10 cellular contexts compared by ENCODE assay signal in genomic region chr5:122163151-122164069, GRCh38.
DNase-seq lines count a peak whose midpoint lies in the region; ATAC-seq lines count a peak whose summit lies in the region.
"Had no signal": no experiment of that assay in that cellular context is flagged by ENCODE, and none has a peak within 500 bp of the region (broad histone marks: within the 10 kb centered on the region; RNA-seq: fewer than 3 reads in every experiment).

No MANE protein-coding gene starts in this region.

- DNase-seq in EH (ENCODE audit: low read depth) (peak; percentile 97), RKO (ENCODE audit: low spot score) (peak; percentile 95), fibroblast of peridontal ligament (ENCODE audit: extremely low read depth) (peak; percentile 97), putamen (ENCODE audit: low spot score) (peak; percentile 58), Kasumi-1 (lab: John Stamatoyannopoulos, UW) (no peak), cerebellar cortex (ENCODE audit: low spot score) (no peak)
- DNase-seq: activated CD8-positive, alpha-beta memory T cell treated with anti-CD3 and anti-CD28 coated beads, Interleukin-2, amount 10 ng/mL, durations not matched to agents 7 days and 5 days; stimulated activated CD4-positive, alpha-beta T cell treated with anti-CD3 and anti-CD28 coated beads, Interleukin-1b, Interleukin-23, amount 100 ng/mL, for 48 hours had no signal

- ATAC-seq in HG03045 (IDR thresholded peaks at IDR 0.05; ENCODE audit: unreplicated experiment) (no peak), HG02938 (IDR thresholded peaks at IDR 0.05; ENCODE audit: unreplicated experiment) (no peak)
- ATAC-seq: activated CD8-positive, alpha-beta memory T cell treated with anti-CD3 and anti-CD28 coated beads, Interleukin-2, amount 10 ng/mL, durations not matched to agents 7 days and 5 days had no signal

Comparison
In these comparisons a context has a peak if more than half of its experiments do, and no peak if none do; other contexts are left out.
1. DNase-seq: peak in EH (single experiment), RKO (single experiment), fibroblast of peridontal ligament (single experiment) and putamen (single experiment); none in Kasumi-1 (0 of 2) and cerebellar cortex (single experiment).